In the genomic region with DNA sequence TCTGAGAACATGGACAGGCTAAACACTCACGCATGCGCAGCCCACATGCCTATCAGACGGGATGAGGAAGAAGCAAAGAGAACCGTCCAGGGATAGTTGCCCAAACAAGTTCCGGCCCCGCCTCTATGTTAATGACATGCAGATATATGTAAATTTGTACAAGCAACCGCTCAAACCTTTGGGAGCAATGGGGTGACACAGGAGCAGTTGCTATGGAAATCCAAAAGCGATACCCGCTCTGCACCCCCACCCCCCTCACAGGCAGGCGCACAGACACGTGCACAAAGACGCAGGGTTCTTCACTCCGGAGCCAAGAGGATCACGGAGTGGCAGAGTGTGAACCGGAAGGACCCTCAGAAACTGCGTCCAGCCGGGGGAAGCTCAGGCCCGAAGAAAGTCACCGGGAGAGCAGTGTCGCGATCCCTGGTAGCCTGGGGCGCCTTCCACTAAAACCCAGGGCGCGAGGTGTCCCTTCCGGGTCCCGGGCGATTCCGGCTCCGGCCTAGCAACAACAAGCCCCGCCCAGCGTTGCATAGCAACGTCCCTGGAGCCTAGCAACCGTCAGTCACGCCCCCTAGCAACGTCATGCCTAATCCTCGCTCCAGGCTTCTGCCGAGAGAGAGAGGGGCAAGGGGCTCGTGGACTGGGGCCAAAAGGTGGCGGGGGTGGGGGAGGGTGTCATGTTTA, we compare ENCODE assay signal across 8 cellular contexts. TPM values are rescaled to one million over a fixed set of nuclear protein-coding genes. Genes with fewer than 3 reads are reported as not detected.
DNase-seq lines count a peak whose midpoint lies in the region; ATAC-seq lines count a peak whose summit lies in the region.

No MANE protein-coding gene starts in this region.

- CTCF ChIA-PET in activated naive CD4-positive, alpha-beta T cell treated with anti-CD3 and anti-CD28 coated beads for 36 hours (lab: Charles Lee): interaction anchor here (0.7 to 3.8 kb wide), 28 partner anchors 11 to 814 kb away, joined by 3 to 69 read pairs (median 5); partner anchors contain the start of gene ADGRB2

- peak overlapping the region; percentile 57 for H3K27ac Mint-ChIP-seq in activated naive CD4-positive, alpha-beta T cell treated with anti-CD3 and anti-CD28 coated beads for 36 hours

- H3K4me1 Mint-ChIP-seq in activated naive CD4-positive, alpha-beta T cell treated with anti-CD3 and anti-CD28 coated beads for 36 hours (ENCODE audit: low read depth): peaks cover 6% of the 10 kb centered on the region

- DNase-seq in DMS114 treated with DMSO at 0.1 percent for 48 hours (lab: John Stamatoyannopoulos, UW; ENCODE audit: unreplicated experiment) (peak; percentile 86), KG1 (lab: John Stamatoyannopoulos, UW) (peak; percentile 56), SK-MEL-5 (ENCODE audit: low read depth, low spot score) (peak; percentile 92), germinal center (ENCODE audit: low spot score) (peak; percentile 93), non-pigmented ciliary epithelial cell (ENCODE audit: low read depth) (peak; percentile 57), substantia nigra (lab: John Stamatoyannopoulos, UW) (peak; percentile 50 to 99 (median 90))
- DNase-seq in activated naive CD4-positive, alpha-beta T cell treated with anti-CD3 and anti-CD28 coated beads for 36 hours: peak; percentile 94

- H3K36me3 Mint-ChIP-seq in activated naive CD4-positive, alpha-beta T cell treated with anti-CD3 and anti-CD28 coated beads for 36 hours (ENCODE audit: low read depth): no peaks in the 10 kb centered on the region

- no peaks in the 10 kb centered on the region for H3K27me3 Mint-ChIP-seq in activated naive CD4-positive, alpha-beta T cell treated with anti-CD3 and anti-CD28 coated beads for 36 hours (ENCODE audit: low read depth)

- H3K4me3 Mint-ChIP-seq in activated naive CD4-positive, alpha-beta T cell treated with anti-CD3 and anti-CD28 coated beads for 36 hours: peak overlapping the region; percentile 81

- in situ Hi-C loops in SK-MEL-5 (cut with HindIII; ENCODE audit: low pct_unique_long_range_greater_than_20kb, low sequenced_read_pairs): no loop called here

- intact Hi-C loops in activated naive CD4-positive, alpha-beta T cell treated with anti-CD3 and anti-CD28 coated beads for 36 hours (cut with micrococcal nuclease): loop anchor here (1.0 to 5.0 kb wide), 5 partner anchors 74 to 556 kb away; partner anchors contain the start of genes COL16A1 and PEF1

- peak overlapping the region; percentile 91 for H3K27ac ChIP-seq in substantia nigra (ENCODE audit: low read depth, low read length, poor library complexity, severe bottlenecking)

- ATAC-seq in GM21576 (IDR thresholded peaks at IDR 0.05; ENCODE audit: unreplicated experiment): peak; percentile 71

- no peaks in the 10 kb centered on the region for H3K9me3 Mint-ChIP-seq in activated naive CD4-positive, alpha-beta T cell treated with anti-CD3 and anti-CD28 coated beads for 36 hours

RNA-seq across cellular contexts. Expression of gene ADGRB2, which starts 24.1 kb away (rescaled TPM):
- total RNA-seq in SK-MEL-5 (2014; rRNA removed; shearing (Covaris generic)): 4.2 and 4.4 TPM in 2 replicates
- polyA plus RNA-seq in SK-MEL-5 (2015; cell fraction: cytosol; rRNA removed): 11.1 and 11.8 TPM in 2 replicates
- polyA plus RNA-seq in SK-MEL-5 (2015; cell fraction: nucleus; rRNA removed): 32.9 and 35.6 TPM in 2 replicates
- total RNA-seq in activated naive CD4-positive, alpha-beta T cell treated with anti-CD3 and anti-CD28 coated beads for 36 hours: under 1 TPM; 0.24 to 0.30 TPM

RNA-seq across cellular contexts. Expression of gene SPOCD1, which starts 27.5 kb away (rescaled TPM):
- total RNA-seq in SK-MEL-5 (2014; rRNA removed; shearing (Covaris generic)): 1.4 and 1.5 TPM in 2 replicates
- 2.4 and 2.5 TPM in 2 replicates for polyA plus RNA-seq in SK-MEL-5 (2015; cell fraction: cytosol; rRNA removed)
- 17.6 and 20.8 TPM in 2 replicates for polyA plus RNA-seq in SK-MEL-5 (2015; cell fraction: nucleus; rRNA removed)
- total RNA-seq in activated naive CD4-positive, alpha-beta T cell treated with anti-CD3 and anti-CD28 coated beads for 36 hours: under 1 TPM; 0.21 to 0.30 TPM

Comparison
In these comparisons a context has a peak if more than half of its experiments do, and no peak if none do; other contexts are left out.
1. Peak in every context shown above with its lines: DNase-seq, ATAC-seq and H3K27ac ChIP-seq.